Comparison of ENCODE assay signal across 27 cellular contexts in genomic region chr22:49668402-49668801, GRCh38.
DNase-seq lines count a peak whose midpoint lies in the region; ATAC-seq and TF ChIP-seq lines count a peak whose summit lies in the region.
"Had no signal": no experiment of that assay in that cellular context is flagged by ENCODE, and none has a peak within 500 bp of the region (broad histone marks: within the 10 kb centered on the region; RNA-seq: fewer than 3 reads in every experiment).

No MANE protein-coding gene starts in this region.

- ATAC-seq in Right ventricle myocardium inferior = no peak
- no peak for ATAC-seq in activated CD8-positive, alpha-beta T cell treated with anti-CD3 and anti-CD28 coated beads for 36 hours
- ATAC-seq in upper lobe of left lung (ENCODE audit: low FRiP score in 2 of 2) = no peak
- no peak for ATAC-seq in GM18520 (IDR thresholded peaks at IDR 0.05; ENCODE audit: unreplicated experiment)
- ATAC-seq: mucosa of descending colon had no signal

- CTCF ChIA-PET in activated CD8-positive, alpha-beta T cell treated with anti-CD3 and anti-CD28 coated beads for 36 hours (lab: Charles Lee) = interaction anchor here (1.6 kb wide), 1 partner anchor 11 kb away, joined by 5 read pairs; no protein-coding TSS in a partner anchor

- H3K4me3 ChIP-seq in upper lobe of left lung = no peak overlapping the region
- H3K4me3 ChIP-seq: HAP-1, lung, mucosa of descending colon, Peyer's patch, stomach, thyroid gland had no signal

- H3K4me1 Mint-ChIP-seq in activated CD8-positive, alpha-beta T cell treated with anti-CD3 and anti-CD28 coated beads for 36 hours (ENCODE audit: low read depth) = peaks cover 25% of the 10 kb centered on the region
- peaks cover 4% of the 10 kb centered on the region for H3K4me1 Mint-ChIP-seq in osteocyte (ENCODE audit: unreplicated experiment)

- H3K27me3 Mint-ChIP-seq in activated CD8-positive, alpha-beta T cell treated with anti-CD3 and anti-CD28 coated beads for 36 hours = peaks cover 27% of the 10 kb centered on the region
- peaks cover 24% of the 10 kb centered on the region for H3K27me3 Mint-ChIP-seq in osteocyte (ENCODE audit: unreplicated experiment)

- H3K27me3 ChIP-seq in upper lobe of left lung = peaks cover 0 to 23% (median 9%) of the 10 kb centered on the region in 4 donors

- TF ChIP-seq EP300 in upper lobe of left lung (IDR thresholded peaks at IDR 0.05) = no peak

- no peaks in the 10 kb centered on the region for H3K36me3 Mint-ChIP-seq in activated CD8-positive, alpha-beta T cell treated with anti-CD3 and anti-CD28 coated beads for 36 hours (ENCODE audit: low read depth)
- H3K36me3 Mint-ChIP-seq in osteocyte (ENCODE audit: unreplicated experiment) = no peaks in the 10 kb centered on the region

- in situ Hi-C loops in GM13976 (cut with MboI; ENCODE audit: low sequenced_read_pairs, unreplicated experiment) = no loop called here

- TF ChIP-seq CTCF in activated CD8-positive, alpha-beta T cell treated with anti-CD3 and anti-CD28 coated beads for 36 hours (IDR thresholded peaks at IDR 0.05) = no peak
- TF ChIP-seq CTCF in upper lobe of left lung (IDR thresholded peaks at IDR 0.05) (no peak), GM13976 (IDR thresholded peaks at IDR 0.05; ENCODE audit: borderline replicate concordance, control extremely low read depth, extremely low read depth, insufficient read depth, missing control alignments) (no peak), osteocyte (IDR thresholded peaks at IDR 0.05) (no peak)

- DNase-seq in Right ventricle myocardium inferior (ENCODE audit: missing footprints) (peak; percentile 40), cardiac septum (ENCODE audit: low spot score) (no peak), mesenteric fat pad (ENCODE audit: low spot score) (peak; percentile 72), upper lobe of left lung (peak in 1 of 2 donors; percentile 63), GM13976 (ENCODE audit: low spot score) (no peak), osteocyte (ENCODE audit: extremely low spot score, unreplicated experiment) (no peak)
- DNase-seq in activated CD8-positive, alpha-beta T cell treated with anti-CD3 and anti-CD28 coated beads for 36 hours = no peak
- DNase-seq: ACHN; activated B cell treated with CpG ODN at 0.5 μM for 24 hours; activated CD4-positive, alpha-beta T cell treated with anti-CD3 and anti-CD28 coated beads, Interleukin-2, amount 50 U/mL, for 4 hours; activated naive CD4-positive, alpha-beta T cell treated with anti-CD3 and anti-CD28 coated beads for 36 hours; amniotic stem cell; C1 segment of cervical spinal cord; DMS79 treated with DMSO at 0.1 percent for 48 hours; effector CD8-positive, alpha-beta T cell; GF-D8; IMR-90; mucosa of descending colon; NCI-H1694; NCI-H524 treated with DMSO at 0.1 percent for 48 hours; stomach; thyroid gland had no signal

- TF ChIP-seq POLR2A in upper lobe of left lung (IDR thresholded peaks at IDR 0.05) = no peak

- H3K27ac ChIP-seq in upper lobe of left lung = peak overlapping the region; percentile 24 to 82 (median 72)
- H3K27ac ChIP-seq: Peyer's patch, stomach, thyroid gland had no signal

- H3K36me3 ChIP-seq in upper lobe of left lung = no peaks in the 10 kb centered on the region
- H3K36me3 ChIP-seq: HAP-1, Peyer's patch, stomach, thyroid gland had no signal

- no peaks in the 10 kb centered on the region for H3K9me3 Mint-ChIP-seq in activated CD8-positive, alpha-beta T cell treated with anti-CD3 and anti-CD28 coated beads for 36 hours
- no peaks in the 10 kb centered on the region for H3K9me3 Mint-ChIP-seq in osteocyte (ENCODE audit: unreplicated experiment)
- H3K9me3 Mint-ChIP-seq: activated B cell treated with CpG ODN at 0.5 μM for 24 hours; activated naive CD4-positive, alpha-beta T cell treated with anti-CD3 and anti-CD28 coated beads for 36 hours; neural crest cell had no signal

- H3K4me3 Mint-ChIP-seq in activated CD8-positive, alpha-beta T cell treated with anti-CD3 and anti-CD28 coated beads for 36 hours = no peak overlapping the region
- no peak overlapping the region for H3K4me3 Mint-ChIP-seq in osteocyte (ENCODE audit: unreplicated experiment)
- H3K4me3 Mint-ChIP-seq: activated B cell treated with CpG ODN at 0.5 μM for 24 hours; activated naive CD4-positive, alpha-beta T cell treated with anti-CD3 and anti-CD28 coated beads for 36 hours; neural crest cell had no signal

- peaks cover 29 to 59% (median 39%) of the 10 kb centered on the region in 4 donors for H3K4me1 ChIP-seq in upper lobe of left lung

- no peaks in the 10 kb centered on the region for H3K9me3 ChIP-seq in upper lobe of left lung
- H3K9me3 ChIP-seq: mucosa of descending colon, thyroid gland had no signal

- intact Hi-C loops in Right ventricle myocardium inferior (cut with DNase I) = no loop called here
- intact Hi-C loops in cardiac septum (cut with DNase I) = no loop called here
- intact Hi-C loops in activated CD8-positive, alpha-beta T cell treated with anti-CD3 and anti-CD28 coated beads for 36 hours (cut with micrococcal nuclease) = no loop called here

- peak overlapping the region; percentile 34 for H3K27ac Mint-ChIP-seq in activated CD8-positive, alpha-beta T cell treated with anti-CD3 and anti-CD28 coated beads for 36 hours
- no peak overlapping the region for H3K27ac Mint-ChIP-seq in osteocyte (ENCODE audit: unreplicated experiment)
- H3K27ac Mint-ChIP-seq: activated B cell treated with CpG ODN at 0.5 μM for 24 hours; activated naive CD4-positive, alpha-beta T cell treated with anti-CD3 and anti-CD28 coated beads for 36 hours had no signal

- POLR2A ChIA-PET in activated CD8-positive, alpha-beta T cell treated with anti-CD3 and anti-CD28 coated beads for 36 hours (lab: Charles Lee) = interaction anchor here (3.4 kb wide), 1 partner anchor 11 kb away, joined by 10 read pairs; no protein-coding TSS in a partner anchor

- 82 to 84% methylated on average over 15 to 19 of the region's 19 CpGs for WGBS in upper lobe of left lung, 2 donors

Comparison
In these comparisons a context has a peak if more than half of its experiments do, and no peak if none do; other contexts are left out.
1. DNase-seq: peak in Right ventricle myocardium inferior (single experiment) and mesenteric fat pad (single experiment); none in cardiac septum (single experiment), activated CD8-positive, alpha-beta T cell treated with anti-CD3 and anti-CD28 coated beads for 36 hours (single experiment), GM13976 (single experiment) and osteocyte (single experiment).